ENCODE assay signal across 21 cellular contexts in the genomic region with DNA sequence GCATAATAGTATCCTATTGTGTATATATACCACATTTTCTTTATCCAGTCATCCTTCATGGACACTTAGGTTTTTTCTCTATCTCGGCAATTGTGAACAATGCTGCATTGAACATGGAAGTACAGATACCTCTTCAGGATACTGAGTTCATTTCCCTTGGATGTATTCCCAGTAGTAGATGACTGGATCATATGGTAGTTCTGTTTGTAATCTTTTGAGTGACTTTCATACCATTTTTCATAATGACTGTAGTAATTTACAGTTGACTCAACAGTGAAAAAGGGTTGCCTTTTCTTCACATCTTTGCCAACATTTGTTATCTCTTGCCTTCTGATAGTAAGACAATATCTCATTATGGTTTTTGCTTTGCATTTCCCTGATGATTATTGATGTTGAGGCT. TPM values are rescaled to one million over a fixed set of nuclear protein-coding genes. Genes with fewer than 3 reads are reported as not detected.
DNase-seq lines count a peak whose midpoint lies in the region; ATAC-seq and TF ChIP-seq lines count a peak whose summit lies in the region.
"Had no signal": no experiment of that assay in that cellular context is flagged by ENCODE, and none has a peak within 500 bp of the region (broad histone marks: within the 10 kb centered on the region; RNA-seq: fewer than 3 reads in every experiment).

No MANE protein-coding gene starts in this region.

- dilution Hi-C loops in mammary epithelial cell (cut with HindIII; ENCODE audit: low sequenced_read_pairs), result no loop called here

- H3K36me3 ChIP-seq in mammary epithelial cell (ENCODE audit: insufficient read depth, low read length) (no peaks in the 10 kb centered on the region), breast epithelium (no peaks in the 10 kb centered on the region), adipocyte (ENCODE audit: control insufficient read depth, insufficient read depth, low read length, severe bottlenecking) (no peaks in the 10 kb centered on the region), left ventricle myocardium inferior (no peaks in the 10 kb centered on the region)
- H3K36me3 ChIP-seq: tibial artery had no signal

- H3K4me1 ChIP-seq in mammary epithelial cell (ENCODE audit: insufficient read depth, low read length), result peaks cover 8% of the 10 kb centered on the region
- no peaks in the 10 kb centered on the region for H3K4me1 ChIP-seq in breast epithelium
- peaks cover 33% of the 10 kb centered on the region for H3K4me1 ChIP-seq in adipocyte (ENCODE audit: control insufficient read depth, insufficient read depth, low read length)
- H3K4me1 ChIP-seq in left ventricle myocardium inferior, result no peaks in the 10 kb centered on the region
- H3K4me1 ChIP-seq: tibial artery had no signal

- H4K20me1 ChIP-seq in mammary epithelial cell (ENCODE audit: insufficient read depth, low read length), result no peaks in the 10 kb centered on the region

- DNase-seq in mammary epithelial cell (peak; percentile 27), breast epithelium (ENCODE audit: low spot score in 2 of 2) (no peak), adipocyte (ENCODE audit: low read depth) (peak; percentile 19), fibroblast of peridontal ligament (ENCODE audit: extremely low read depth) (peak; percentile 63), left ventricle myocardium inferior (no peak)
- DNase-seq: activated CD8-positive, alpha-beta T cell treated with anti-CD3 and anti-CD28 coated beads, Interleukin-2, amount 10 ng/mL, durations not matched to agents 7 days and 5 days; activated T-cell treated with anti-CD3 and anti-CD28 coated beads, Interleukin-2, amount 50 U/mL, for 4 hours; DMS153; effector CD8-positive, alpha-beta T cell; GOT3; left cardiac atrium; NCI-H1694; NCI-H345; retina; stimulated activated naive B cell treated with anti-CD40 and anti-IgM and Interleukin-4, amounts not matched to agents 10 μg/mL and 1 μg/mL and 100 μg/mL, for 72 hours; tibial artery had no signal

- no peak overlapping the region for H2AFZ ChIP-seq in mammary epithelial cell (ENCODE audit: low read depth, low read length)

- no TSS peak for BruUV-seq in mammary epithelial cell (replicated peaks; lab: Mats Ljungman, UMichigan)

- TF ChIP-seq CTCF in mammary epithelial cell (conservative IDR thresholded peaks at IDR 0.05 in 1 of 2, IDR thresholded peaks at IDR 0.05 in 1 of 2; ENCODE audit: extremely low read depth in 1 of 2, insufficient read depth in 1 of 2, low read depth in 1 of 2, low read length in 2 of 2) (no peak), breast epithelium (IDR thresholded peaks at IDR 0.05) (no peak), left ventricle myocardium inferior (IDR thresholded peaks at IDR 0.05; ENCODE audit: borderline replicate concordance) (no peak)

- intact Hi-C loops in mammary epithelial cell (cut with micrococcal nuclease), result loop anchor here (1.0 kb wide), 3 partner anchors 64 to 594 kb away; no protein-coding TSS in a partner anchor
- intact Hi-C loops in breast epithelium (cut with DNase I; ENCODE audit: low total_unique reads), result no loop called here
- intact Hi-C loops in left ventricle myocardium inferior (cut with micrococcal nuclease), result no loop called here

- ATAC-seq in HG02852 (IDR thresholded peaks at IDR 0.05; ENCODE audit: unreplicated experiment) (no peak), GM21717 (IDR thresholded peaks at IDR 0.05; ENCODE audit: unreplicated experiment) (no peak), HG03469 (IDR thresholded peaks at IDR 0.05; ENCODE audit: unreplicated experiment) (no peak)
- ATAC-seq: activated CD8-positive, alpha-beta T cell treated with anti-CD3 and anti-CD28 coated beads, Interleukin-2, amount 10 ng/mL, durations not matched to agents 7 days and 5 days; activated T-cell treated with anti-CD3 and anti-CD28 coated beads, Interleukin-2, amount 50 U/mL, for 4 hours; left cardiac atrium; stimulated activated naive B cell treated with anti-CD40 and anti-IgM and Interleukin-4, amounts not matched to agents 10 μg/mL and 1 μg/mL and 100 μg/mL, for 72 hours; WTC11 had no signal

- in situ Hi-C loops in mammary epithelial cell (cut with MboI; ENCODE audit: low sequenced_read_pairs in 2 of 2), result loop anchor here in 1 of 2 donors (5.0 kb wide), 1 partner anchor 64 kb away; no protein-coding TSS in a partner anchor

- H3K9me3 ChIP-seq in mammary epithelial cell (replicated peaks; ENCODE audit: insufficient read depth, low read length) (no peaks in the 10 kb centered on the region), breast epithelium (no peaks in the 10 kb centered on the region), adipocyte (ENCODE audit: control insufficient read depth, low read length) (no peaks in the 10 kb centered on the region), left ventricle myocardium inferior (replicated peaks) (no peaks in the 10 kb centered on the region)
- H3K9me3 ChIP-seq: tibial artery had no signal

- H3K27ac ChIP-seq in mammary epithelial cell (ENCODE audit: insufficient read depth, low read depth, low read length) (no peak overlapping the region), breast epithelium (no peak overlapping the region), left ventricle myocardium inferior (replicated peaks) (no peak overlapping the region)
- H3K27ac ChIP-seq: tibial artery had no signal

- H3K4me3 ChIP-seq in mammary epithelial cell (replicated peaks in 1 of 3; ENCODE audit: insufficient read depth in 1 of 3, low read depth in 2 of 3, low read length in 3 of 3) (no peak overlapping the region), breast epithelium (no peak overlapping the region), adipocyte (ENCODE audit: low read length) (no peak overlapping the region), left ventricle myocardium inferior (no peak overlapping the region)
- H3K4me3 ChIP-seq: tibial artery had no signal

- CTCF ChIA-PET in mammary epithelial cell (lab: Charles Lee; ENCODE audit: low non-redundant PET), result no interaction called here

- H3K79me2 ChIP-seq in mammary epithelial cell (ENCODE audit: insufficient read depth, low read length), result no peaks in the 10 kb centered on the region

- H3K27me3 ChIP-seq in mammary epithelial cell (ENCODE audit: insufficient read depth, low read length), result no peaks in the 10 kb centered on the region
- no peaks in the 10 kb centered on the region for H3K27me3 ChIP-seq in breast epithelium
- no peaks in the 10 kb centered on the region for H3K27me3 ChIP-seq in adipocyte (replicated peaks; ENCODE audit: control insufficient read depth, insufficient read depth, low read length)
- H3K27me3 ChIP-seq in left ventricle myocardium inferior (ENCODE audit: low read depth), result no peaks in the 10 kb centered on the region
- H3K27me3 ChIP-seq: tibial artery had no signal

- 85% methylated on average over 1 of the region's 1 CpG for WGBS in mammary epithelial cell (ENCODE audit: low coverage, missing lambda C conversion rate)

- H3K9ac ChIP-seq in mammary epithelial cell (ENCODE audit: insufficient read depth, low read length) (no peak overlapping the region), adipocyte (ENCODE audit: low read length) (no peak overlapping the region)

- TF ChIP-seq POLR2A in breast epithelium (IDR thresholded peaks at IDR 0.05), result no peak

- no peak overlapping the region for H3K4me2 ChIP-seq in mammary epithelial cell (ENCODE audit: insufficient read depth, low read depth, low read length)

RNA-seq across cellular contexts. Expression of a gene that starts 21.8 kb away (rescaled TPM):
- total RNA-seq in mammary epithelial cell (1 to 10 TPM in 1 of 2 donors, under 1 TPM in 1; under 0.01 to 6.2 TPM), breast epithelium (not detected), left ventricle myocardium inferior (0.22 TPM)
- polyA plus RNA-seq in mammary epithelial cell, result 1.7 TPM
- polyA minus RNA-seq in mammary epithelial cell, result 2.7 TPM
- total RNA-seq: mucosa of gallbladder had no signal

Comparison
In these comparisons a context has a peak if more than half of its experiments do, and no peak if none do; other contexts are left out.
1. DNase-seq: peak in mammary epithelial cell (single experiment), adipocyte (single experiment) and fibroblast of peridontal ligament (single experiment); none in breast epithelium (0 of 2) and left ventricle myocardium inferior (single experiment).